In genomic region chr2:116450990-116451389, GRCh38 we compare ENCODE assay signal across 2 cellular contexts.
A peak's percentile ranks its signal among the peaks of the same experiment; 100 is the strongest.
TF ChIP-seq lines count a peak whose summit lies in the region.

No MANE protein-coding gene starts in this region.

TF ChIP-seq in liver, 16 proteins besides CTCF, POLR2A, EP300 and RAD21 (continued from another document):
- TF ChIP-seq REST (IDR thresholded peaks at IDR 0.05) (peak; percentile 74), SP1 (IDR thresholded peaks at IDR 0.05) (peak; percentile 92), FOXA1 (IDR thresholded peaks at IDR 0.05) (peak; percentile 82), FOXA2 (IDR thresholded peaks at IDR 0.05) (peak; percentile 81), NR2F2 (IDR thresholded peaks at IDR 0.05) (no peak), TAF1 (conservative IDR thresholded peaks at IDR 0.05) (peak; percentile 40), HNF4A (conservative IDR thresholded peaks at IDR 0.05) (peak; percentile 96 to 97), HNF4G (IDR thresholded peaks at IDR 0.05) (peak; percentile 86), YY1 (IDR thresholded peaks at IDR 0.05) (peak; percentile 81), ATF3 (IDR thresholded peaks at IDR 0.05) (no peak), MAX (IDR thresholded peaks at IDR 0.05) (peak; percentile 59), RXRA (IDR thresholded peaks at IDR 0.05) (peak; percentile 51 to 80), ZBTB33 (IDR thresholded peaks at IDR 0.05) (peak; percentile 79), GABPA (IDR thresholded peaks at IDR 0.05 in 1 of 2, conservative IDR thresholded peaks at IDR 0.05 in 1 of 2) (peak; percentile 20 to 42), JUND (IDR thresholded peaks at IDR 0.05) (peak; percentile 64 to 92)

TF ChIP-seq in HepG2, 621 proteins besides CTCF, POLR2A, EP300 and RAD21 (continued from another document):
- no peak for TF ChIP-seq ZNF318 (CRISPR knock-in tag; IDR thresholded peaks at IDR 0.05)
- no peak for TF ChIP-seq ZBTB21 (CRISPR knock-in tag; IDR thresholded peaks at IDR 0.05)
- TF ChIP-seq NR2F1 (CRISPR knock-in tag; IDR thresholded peaks at IDR 0.05): no peak
- TF ChIP-seq ZNF652 (CRISPR knock-in tag; IDR thresholded peaks at IDR 0.05; ENCODE audit: borderline replicate concordance, low read depth): no peak
- no peak for TF ChIP-seq ZNF512 (CRISPR knock-in tag; IDR thresholded peaks at IDR 0.05)
- no peak for TF ChIP-seq DZIP1 (CRISPR knock-in tag; IDR thresholded peaks at IDR 0.05)
